ENCODE assay signal across 30 cellular contexts in the genomic region with DNA sequence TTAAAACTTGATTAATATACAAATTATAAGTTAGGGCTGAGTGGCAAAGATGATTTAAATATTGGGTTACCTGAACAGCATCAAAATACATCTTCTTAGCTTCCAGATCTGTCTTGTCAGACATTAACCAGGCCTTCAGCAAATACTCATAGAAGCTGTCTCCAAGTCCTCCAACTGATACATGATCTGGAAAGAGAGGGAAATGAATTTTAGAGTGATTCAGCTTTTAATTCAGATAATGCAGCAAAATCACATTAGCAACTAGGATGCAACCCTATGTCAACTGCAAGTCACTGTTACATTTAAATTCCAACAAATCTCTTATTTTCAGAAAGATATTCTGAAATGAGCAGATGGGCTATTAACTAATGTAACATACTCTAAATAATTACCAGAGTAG.
"Had no signal": no experiment of that assay in that cellular context is flagged by ENCODE, and none has a peak within 500 bp of the region (broad histone marks: within the 10 kb centered on the region; RNA-seq: fewer than 3 reads in every experiment).

No MANE protein-coding gene starts in this region.

- H3K36me3 Mint-ChIP-seq: neural progenitor cell had no signal

- H2AFZ ChIP-seq: neural progenitor cell, parathyroid adenoma had no signal

- H3K4me3 Mint-ChIP-seq: nephron; neural progenitor cell; stimulated activated memory B cell treated with anti-CD40 and anti-IgM and Interleukin-4, amounts not matched to agents 10 μg/mL and 1 μg/mL and 100 μg/mL, for 72 hours; stimulated activated naive CD8-positive, alpha-beta T cell treated with anti-CD3 and anti-CD28 coated beads, Interleukin-15, amount 100 ng/mL, for 72 hours; type B pancreatic cell had no signal

- H3K27ac ChIP-seq: neural progenitor cell, ovary, parathyroid adenoma, psoas muscle, skin epidermis, suprapubic skin, testis, tibial artery, transverse colon, upper lobe of right lung, uterus had no signal

- H3K4me1 Mint-ChIP-seq: nephron; neural progenitor cell; stimulated activated memory B cell treated with anti-CD40 and anti-IgM and Interleukin-4, amounts not matched to agents 10 μg/mL and 1 μg/mL and 100 μg/mL, for 72 hours; stimulated activated naive CD8-positive, alpha-beta T cell treated with anti-CD3 and anti-CD28 coated beads, Interleukin-15, amount 100 ng/mL, for 72 hours had no signal

- H3K4me2 ChIP-seq: neural progenitor cell, smooth muscle cell had no signal

- H3K9me3 ChIP-seq: ovary, psoas muscle, spleen, suprapubic skin, testis, tibial artery, transverse colon, upper lobe of right lung, uterus had no signal

- H3K9me3 Mint-ChIP-seq: natural killer cell; nephron; neural progenitor cell; stimulated activated memory B cell treated with anti-CD40 and anti-IgM and Interleukin-4, amounts not matched to agents 10 μg/mL and 1 μg/mL and 100 μg/mL, for 72 hours; stimulated activated naive CD8-positive, alpha-beta T cell treated with anti-CD3 and anti-CD28 coated beads, Interleukin-15, amount 100 ng/mL, for 72 hours; type B pancreatic cell had no signal

- H3K79me2 ChIP-seq: parathyroid adenoma had no signal

- DNase-seq: natural killer cell; occipital lobe; ovary; psoas muscle; right cardiac atrium; spleen; stimulated activated CD4-positive, alpha-beta T cell treated with anti-CD3 and anti-CD28 coated beads, Interleukin-12 subunit alpha, Interleukin-12 subunit beta, amount 100 ng/mL, for 4 hours; stimulated activated CD4-positive, alpha-beta T cell treated with anti-CD3 and anti-CD28 coated beads, Interleukin-1b, Interleukin-23, amount 100 ng/mL, for 48 hours; stimulated activated CD4-positive, alpha-beta T cell treated with anti-CD3 and anti-CD28 coated beads, Interleukin-4, amount 100 ng/mL, for 1 hour; stimulated activated CD4-positive, alpha-beta T cell treated with anti-CD3 and anti-CD28 coated beads, Interleukin-4, amount 100 ng/mL, for 4 hours; stimulated activated CD8-positive, alpha-beta memory T cell treated with anti-CD3 and anti-CD28 coated beads, Interleukin-4, amount 100 ng/mL, for 48 hours; stimulated activated naive CD4-positive, alpha-beta T cell; stimulated activated naive CD8-positive, alpha-beta T cell treated with anti-CD3 and anti-CD28 coated beads, Interleukin-15, amount 100 ng/mL, for 72 hours; stimulated activated naive CD8-positive, alpha-beta T cell treated with anti-CD3 and anti-CD28 coated beads, Interleukin-15, Interleukin-2, amounts not matched to agents 100 U/mL and 50 U/mL, for 24 hours; substantia nigra; testis; tibial artery; transverse colon; upper lobe of right lung; uterus had no signal

- H3K27me3 ChIP-seq: neural progenitor cell, ovary, spleen, suprapubic skin, testis, tibial artery, transverse colon, upper lobe of right lung, uterus had no signal

- H3K4me1 ChIP-seq: neural progenitor cell, psoas muscle, spleen, suprapubic skin, testis, transverse colon, upper lobe of right lung, uterus had no signal

- H3K27me3 Mint-ChIP-seq: progenitor cell of endocrine pancreas; stimulated activated memory B cell treated with anti-CD40 and anti-IgM and Interleukin-4, amounts not matched to agents 10 μg/mL and 1 μg/mL and 100 μg/mL, for 72 hours; stimulated activated naive CD8-positive, alpha-beta T cell treated with anti-CD3 and anti-CD28 coated beads, Interleukin-15, amount 100 ng/mL, for 72 hours; type B pancreatic cell had no signal

- H3K27ac Mint-ChIP-seq: nephron; neural progenitor cell; progenitor cell of endocrine pancreas; stimulated activated memory B cell treated with anti-CD40 and anti-IgM and Interleukin-4, amounts not matched to agents 10 μg/mL and 1 μg/mL and 100 μg/mL, for 72 hours; stimulated activated naive CD8-positive, alpha-beta T cell treated with anti-CD3 and anti-CD28 coated beads, Interleukin-15, amount 100 ng/mL, for 72 hours; type B pancreatic cell had no signal

- H3K36me3 ChIP-seq: neural progenitor cell, ovary, uterus had no signal

- H3K9ac ChIP-seq: neural progenitor cell, parathyroid adenoma had no signal

- ATAC-seq: natural killer cell; psoas muscle; right cardiac atrium; sciatic nerve; stimulated activated memory B cell treated with anti-CD40 and anti-IgM and Interleukin-4, amounts not matched to agents 10 μg/mL and 1 μg/mL and 100 μg/mL, for 72 hours; stimulated activated naive CD8-positive, alpha-beta T cell treated with anti-CD3 and anti-CD28 coated beads, Interleukin-15, amount 100 ng/mL, for 72 hours; stimulated activated naive CD8-positive, alpha-beta T cell treated with anti-CD3 and anti-CD28 coated beads, Interleukin-15, Interleukin-2, amounts not matched to agents 100 U/mL and 50 U/mL, for 24 hours; upper lobe of right lung had no signal

- H3K4me3 ChIP-seq: neural progenitor cell, ovary, psoas muscle, skin epidermis, smooth muscle cell, spleen, suprapubic skin, testis, tibial artery, transverse colon, upper lobe of right lung, uterus had no signal
